In the genomic region with DNA sequence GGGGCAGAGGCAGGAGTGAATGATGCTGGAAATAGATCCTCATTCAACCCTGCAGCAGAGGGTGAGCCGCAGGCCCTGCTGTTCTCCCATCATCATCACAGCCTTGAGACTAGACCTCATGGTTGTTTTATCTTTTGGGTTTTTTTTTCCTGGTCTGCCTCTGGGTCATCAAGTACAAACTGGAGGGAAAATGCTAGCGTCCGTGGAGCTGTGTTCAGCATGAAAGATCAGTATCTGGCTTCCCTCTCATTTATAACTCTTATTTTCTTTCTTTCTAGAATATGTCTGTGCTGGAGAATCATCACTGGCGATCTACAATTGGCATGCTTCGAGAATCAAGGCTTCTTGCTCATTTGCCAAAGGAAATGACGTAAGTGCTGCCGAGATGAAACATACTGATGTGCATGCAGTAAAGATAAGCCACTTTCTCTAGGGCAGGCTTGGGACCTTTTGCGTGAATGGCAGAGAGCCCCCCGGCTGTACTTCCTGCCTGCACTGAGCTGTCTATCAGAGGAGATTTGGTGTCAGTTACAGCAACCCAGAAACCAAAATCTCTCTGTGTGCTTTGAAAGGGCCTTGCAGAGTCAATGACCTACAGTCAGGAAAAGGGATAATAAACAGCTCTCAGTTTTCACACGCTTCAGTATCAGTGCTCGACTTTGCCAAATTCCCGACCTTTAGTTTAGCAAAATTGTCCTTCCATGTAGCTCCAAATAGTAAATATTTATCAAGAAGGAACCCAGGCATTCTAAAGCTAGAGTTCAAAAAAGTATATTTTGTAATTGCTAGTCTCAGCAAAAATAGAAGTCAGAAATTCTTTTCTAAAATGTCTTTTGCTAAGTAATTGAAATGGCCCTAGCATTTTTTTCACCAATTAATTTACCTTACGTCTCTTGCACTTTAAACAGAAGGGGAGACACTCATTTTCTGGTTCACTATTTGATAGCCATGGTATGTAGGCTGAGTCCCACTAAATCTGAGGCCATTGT, we compare ENCODE assay signal across 1 cellular context.
TF ChIP-seq lines count a peak whose summit lies in the region.

No MANE protein-coding gene starts in this region.

TF ChIP-seq in SK-N-SH, 30 proteins besides CTCF, POLR2A, EP300 and RAD21 (continued from another document):
- TF ChIP-seq CHD2 (IDR thresholded peaks at IDR 0.05; ENCODE audit: low read length, partially characterized antibody) (peak; percentile 48), JUND (IDR thresholded peaks at IDR 0.05) (peak; percentile 17; the same call in 1 of the 2 replicates), GABPA (IDR thresholded peaks at IDR 0.05; ENCODE audit: low read depth) (0 out of 2 replicates have a peak, but pooled peaks have one; percentile 5), RXRA (IDR thresholded peaks at IDR 0.05; ENCODE audit: borderline replicate concordance, low read depth) (no peak), TCF12 (IDR thresholded peaks at IDR 0.05) (peak; percentile 25; the same call in 1 of the 2 replicates), SIN3A (IDR thresholded peaks at IDR 0.05; ENCODE audit: borderline replicate concordance, low read depth, low read length) (no peak), RCOR1 (IDR thresholded peaks at IDR 0.05; ENCODE audit: low read length) (peak; percentile 66), POLR2AphosphoS5 (IDR thresholded peaks at IDR 0.05; ENCODE audit: low read depth, low read length) (no peak), FOXM1 (IDR thresholded peaks at IDR 0.05; ENCODE audit: low read depth) (no peak), FOSL2 (IDR thresholded peaks at IDR 0.05; ENCODE audit: borderline replicate concordance, low read depth) (no peak)
- TF ChIP-seq, protein P1, sequence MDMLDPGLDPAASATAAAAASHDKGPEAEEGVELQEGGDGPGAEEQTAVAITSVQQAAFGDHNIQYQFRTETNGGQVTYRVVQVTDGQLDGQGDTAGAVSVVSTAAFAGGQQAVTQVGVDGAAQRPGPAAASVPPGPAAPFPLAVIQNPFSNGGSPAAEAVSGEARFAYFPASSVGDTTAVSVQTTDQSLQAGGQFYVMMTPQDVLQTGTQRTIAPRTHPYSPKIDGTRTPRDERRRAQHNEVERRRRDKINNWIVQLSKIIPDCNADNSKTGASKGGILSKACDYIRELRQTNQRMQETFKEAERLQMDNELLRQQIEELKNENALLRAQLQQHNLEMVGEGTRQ (IDR thresholded peaks at IDR 0.05; ENCODE audit: borderline replicate concordance, low read depth, low read length): no peak
- TF ChIP-seq, protein P2, sequence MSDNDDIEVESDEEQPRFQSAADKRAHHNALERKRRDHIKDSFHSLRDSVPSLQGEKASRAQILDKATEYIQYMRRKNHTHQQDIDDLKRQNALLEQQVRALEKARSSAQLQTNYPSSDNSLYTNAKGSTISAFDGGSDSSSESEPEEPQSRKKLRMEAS (IDR thresholded peaks at IDR 0.05; ENCODE audit: low read depth): peak; percentile 56; the same call in 1 of the 2 replicates
- TF ChIP-seq, protein P3, sequence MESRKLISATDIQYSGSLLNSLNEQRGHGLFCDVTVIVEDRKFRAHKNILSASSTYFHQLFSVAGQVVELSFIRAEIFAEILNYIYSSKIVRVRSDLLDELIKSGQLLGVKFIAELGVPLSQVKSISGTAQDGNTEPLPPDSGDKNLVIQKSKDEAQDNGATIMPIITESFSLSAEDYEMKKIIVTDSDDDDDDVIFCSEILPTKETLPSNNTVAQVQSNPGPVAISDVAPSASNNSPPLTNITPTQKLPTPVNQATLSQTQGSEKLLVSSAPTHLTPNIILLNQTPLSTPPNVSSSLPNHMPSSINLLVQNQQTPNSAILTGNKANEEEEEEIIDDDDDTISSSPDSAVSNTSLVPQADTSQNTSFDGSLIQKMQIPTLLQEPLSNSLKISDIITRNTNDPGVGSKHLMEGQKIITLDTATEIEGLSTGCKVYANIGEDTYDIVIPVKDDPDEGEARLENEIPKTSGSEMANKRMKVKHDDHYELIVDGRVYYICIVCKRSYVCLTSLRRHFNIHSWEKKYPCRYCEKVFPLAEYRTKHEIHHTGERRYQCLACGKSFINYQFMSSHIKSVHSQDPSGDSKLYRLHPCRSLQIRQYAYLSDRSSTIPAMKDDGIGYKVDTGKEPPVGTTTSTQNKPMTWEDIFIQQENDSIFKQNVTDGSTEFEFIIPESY (IDR thresholded peaks at IDR 0.05; ENCODE audit: borderline replicate concordance, low read depth): no peak
- TF ChIP-seq, protein P4, sequence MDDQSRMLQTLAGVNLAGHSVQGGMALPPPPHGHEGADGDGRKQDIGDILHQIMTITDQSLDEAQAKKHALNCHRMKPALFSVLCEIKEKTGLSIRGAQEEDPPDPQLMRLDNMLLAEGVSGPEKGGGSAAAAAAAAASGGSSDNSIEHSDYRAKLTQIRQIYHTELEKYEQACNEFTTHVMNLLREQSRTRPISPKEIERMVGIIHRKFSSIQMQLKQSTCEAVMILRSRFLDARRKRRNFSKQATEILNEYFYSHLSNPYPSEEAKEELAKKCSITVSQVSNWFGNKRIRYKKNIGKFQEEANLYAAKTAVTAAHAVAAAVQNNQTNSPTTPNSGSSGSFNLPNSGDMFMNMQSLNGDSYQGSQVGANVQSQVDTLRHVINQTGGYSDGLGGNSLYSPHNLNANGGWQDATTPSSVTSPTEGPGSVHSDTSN (IDR thresholded peaks at IDR 0.05): no peak
- TF ChIP-seq, protein P5, sequence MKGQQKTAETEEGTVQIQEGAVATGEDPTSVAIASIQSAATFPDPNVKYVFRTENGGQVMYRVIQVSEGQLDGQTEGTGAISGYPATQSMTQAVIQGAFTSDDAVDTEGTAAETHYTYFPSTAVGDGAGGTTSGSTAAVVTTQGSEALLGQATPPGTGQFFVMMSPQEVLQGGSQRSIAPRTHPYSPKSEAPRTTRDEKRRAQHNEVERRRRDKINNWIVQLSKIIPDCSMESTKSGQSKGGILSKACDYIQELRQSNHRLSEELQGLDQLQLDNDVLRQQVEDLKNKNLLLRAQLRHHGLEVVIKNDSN (IDR thresholded peaks at IDR 0.05; ENCODE audit: borderline replicate concordance, low read depth): no peak
- TF ChIP-seq, protein P6, sequence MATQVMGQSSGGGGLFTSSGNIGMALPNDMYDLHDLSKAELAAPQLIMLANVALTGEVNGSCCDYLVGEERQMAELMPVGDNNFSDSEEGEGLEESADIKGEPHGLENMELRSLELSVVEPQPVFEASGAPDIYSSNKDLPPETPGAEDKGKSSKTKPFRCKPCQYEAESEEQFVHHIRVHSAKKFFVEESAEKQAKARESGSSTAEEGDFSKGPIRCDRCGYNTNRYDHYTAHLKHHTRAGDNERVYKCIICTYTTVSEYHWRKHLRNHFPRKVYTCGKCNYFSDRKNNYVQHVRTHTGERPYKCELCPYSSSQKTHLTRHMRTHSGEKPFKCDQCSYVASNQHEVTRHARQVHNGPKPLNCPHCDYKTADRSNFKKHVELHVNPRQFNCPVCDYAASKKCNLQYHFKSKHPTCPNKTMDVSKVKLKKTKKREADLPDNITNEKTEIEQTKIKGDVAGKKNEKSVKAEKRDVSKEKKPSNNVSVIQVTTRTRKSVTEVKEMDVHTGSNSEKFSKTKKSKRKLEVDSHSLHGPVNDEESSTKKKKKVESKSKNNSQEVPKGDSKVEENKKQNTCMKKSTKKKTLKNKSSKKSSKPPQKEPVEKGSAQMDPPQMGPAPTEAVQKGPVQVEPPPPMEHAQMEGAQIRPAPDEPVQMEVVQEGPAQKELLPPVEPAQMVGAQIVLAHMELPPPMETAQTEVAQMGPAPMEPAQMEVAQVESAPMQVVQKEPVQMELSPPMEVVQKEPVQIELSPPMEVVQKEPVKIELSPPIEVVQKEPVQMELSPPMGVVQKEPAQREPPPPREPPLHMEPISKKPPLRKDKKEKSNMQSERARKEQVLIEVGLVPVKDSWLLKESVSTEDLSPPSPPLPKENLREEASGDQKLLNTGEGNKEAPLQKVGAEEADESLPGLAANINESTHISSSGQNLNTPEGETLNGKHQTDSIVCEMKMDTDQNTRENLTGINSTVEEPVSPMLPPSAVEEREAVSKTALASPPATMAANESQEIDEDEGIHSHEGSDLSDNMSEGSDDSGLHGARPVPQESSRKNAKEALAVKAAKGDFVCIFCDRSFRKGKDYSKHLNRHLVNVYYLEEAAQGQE (IDR thresholded peaks at IDR 0.05; ENCODE audit: low read depth, low read length): no peak
